26 cellular contexts compared by ENCODE assay signal in the genomic region with DNA sequence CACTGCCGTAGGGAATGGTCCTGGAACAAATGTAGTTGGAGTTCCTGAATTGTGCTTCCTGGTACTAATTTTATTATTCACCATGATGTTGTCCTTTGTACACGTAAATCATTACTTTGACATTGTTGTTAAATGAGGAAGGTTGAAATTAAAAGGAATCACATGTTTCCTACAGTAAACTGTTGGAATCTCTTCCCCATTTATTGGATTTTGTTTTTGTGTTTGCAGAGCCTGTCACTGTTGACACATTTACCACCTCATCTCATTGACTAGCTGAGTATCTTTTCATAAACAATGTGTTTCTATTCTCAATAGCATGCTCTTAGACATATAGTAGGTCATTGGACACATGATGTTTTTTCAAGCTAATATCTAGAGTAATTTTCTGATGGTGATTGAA.
"Had no signal": no experiment of that assay in that cellular context is flagged by ENCODE, and none has a peak within 500 bp of the region (broad histone marks: within the 10 kb centered on the region; RNA-seq: fewer than 3 reads in every experiment).

No MANE protein-coding gene starts in this region.

- H3K9me3 ChIP-seq: left ventricle myocardium inferior, mucosa of descending colon, pancreas, prostate gland, stomach, testis, thyroid gland, transverse colon, upper lobe of left lung, vagina had no signal

- DNase-seq: islet precursor cell; left ventricle myocardium inferior; mesendoderm; mucosa of descending colon; naive thymus-derived CD4-positive, alpha-beta T cell; pancreas; posterior cingulate gyrus; retina; right cardiac atrium; stimulated activated CD4-positive, alpha-beta T cell treated with anti-CD3 and anti-CD28 coated beads, Interleukin-12 subunit alpha, Interleukin-12 subunit beta, amount 100 ng/mL, for 4 hours; stimulated activated CD4-positive, alpha-beta T cell treated with anti-CD3 and anti-CD28 coated beads, Interleukin-15, amount 100 ng/mL, for 24 hours; stimulated activated CD4-positive, alpha-beta T cell treated with anti-CD3 and anti-CD28 coated beads, Interleukin-2, amount 100 ng/mL, for 24 hours; stimulated activated CD4-positive, alpha-beta T cell treated with anti-CD3 and anti-CD28 coated beads, Interleukin-4, amount 100 ng/mL, for 1 hour; stimulated activated naive B cell treated with anti-CD40 and anti-IgM and Interleukin-4, amounts not matched to agents 10 μg/mL and 1 μg/mL and 100 μg/mL, for 72 hours; stimulated activated naive CD8-positive, alpha-beta T cell treated with anti-CD3 and anti-CD28 coated beads, Interleukin-15, Interleukin-2, amounts not matched to agents 100 U/mL and 50 U/mL, for 24 hours; stomach; testis; thyroid gland; transverse colon; upper lobe of left lung had no signal

- H3K27ac ChIP-seq: left ventricle myocardium inferior, pancreas, prostate gland, skin epidermis, stomach, testis, thyroid gland, transverse colon, upper lobe of left lung, vagina had no signal

- H3K4me3 ChIP-seq: left ventricle myocardium inferior, lung, mucosa of descending colon, pancreas, prostate gland, skin epidermis, stomach, testis, thyroid gland, transverse colon, upper lobe of left lung, vagina had no signal

- ATAC-seq: mucosa of descending colon; naive thymus-derived CD4-positive, alpha-beta T cell; natural killer cell treated with Interleukin-12 subunit alpha and Interleukin-12 subunit beta and Interleukin-15 and Interleukin-18, amount 100 ng/mL, for 72 hours; pancreas; right cardiac atrium; sciatic nerve; stimulated activated naive B cell treated with anti-CD40 and anti-IgM and Interleukin-4, amounts not matched to agents 10 μg/mL and 1 μg/mL and 100 μg/mL, for 72 hours; stimulated activated naive CD8-positive, alpha-beta T cell treated with anti-CD3 and anti-CD28 coated beads, Interleukin-15, Interleukin-2, amounts not matched to agents 100 U/mL and 50 U/mL, for 24 hours had no signal

- H3K36me3 ChIP-seq: left ventricle myocardium inferior, pancreas, prostate gland, stomach, thyroid gland, transverse colon, upper lobe of left lung, vagina had no signal

- H3K27me3 ChIP-seq: pancreas, stomach, testis, thyroid gland, transverse colon, upper lobe of left lung, vagina had no signal

- FAIRE-seq: pancreas had no signal

- H3K4me1 ChIP-seq: left ventricle myocardium inferior, pancreas, prostate gland, stomach, thyroid gland, transverse colon, upper lobe of left lung, vagina had no signal
